In genomic region chr12:26737487-26738030, GRCh38 we compare ENCODE assay signal across 12 cellular contexts.
"Had no signal": no experiment of that assay in that cellular context is flagged by ENCODE, and none has a peak within 500 bp of the region (broad histone marks: within the 10 kb centered on the region; RNA-seq: fewer than 3 reads in every experiment).

No MANE protein-coding gene starts in this region.

- H3K9me3 ChIP-seq: neutrophil, thyroid gland had no signal

- DNase-seq: activated B cell treated with CpG ODN at 0.5 μM for 24 hours; activated CD4-positive, alpha-beta T cell treated with anti-CD3 and anti-CD28 coated beads, Interleukin-2, amount 10 ng/mL, durations not matched to agents 7 days and 5 days; aorta; glutamatergic neuron; hypothalamus; left ventricle myocardium inferior; mesendoderm; natural killer cell; thyroid gland had no signal

- H3K36me3 ChIP-seq: left ventricle myocardium inferior, neutrophil, thyroid gland had no signal

- H3K27me3 ChIP-seq: neutrophil, thyroid gland had no signal

- H3K27ac ChIP-seq: left ventricle myocardium inferior, neutrophil, parathyroid adenoma, thyroid gland had no signal

- H3K4me3 ChIP-seq: left ventricle myocardium inferior, thyroid gland had no signal

- H3K9ac ChIP-seq: parathyroid adenoma had no signal

- H2AFZ ChIP-seq: parathyroid adenoma had no signal

- ATAC-seq: natural killer cell; stimulated activated effector memory CD8-positive, alpha-beta T cell treated with anti-CD3 and anti-CD28 coated beads, Interleukin-12 subunit alpha, Interleukin-12 subunit beta, amount 100 ng/mL, for 72 hours had no signal
